ENCODE assay signal across 8 cellular contexts in the genomic region with DNA sequence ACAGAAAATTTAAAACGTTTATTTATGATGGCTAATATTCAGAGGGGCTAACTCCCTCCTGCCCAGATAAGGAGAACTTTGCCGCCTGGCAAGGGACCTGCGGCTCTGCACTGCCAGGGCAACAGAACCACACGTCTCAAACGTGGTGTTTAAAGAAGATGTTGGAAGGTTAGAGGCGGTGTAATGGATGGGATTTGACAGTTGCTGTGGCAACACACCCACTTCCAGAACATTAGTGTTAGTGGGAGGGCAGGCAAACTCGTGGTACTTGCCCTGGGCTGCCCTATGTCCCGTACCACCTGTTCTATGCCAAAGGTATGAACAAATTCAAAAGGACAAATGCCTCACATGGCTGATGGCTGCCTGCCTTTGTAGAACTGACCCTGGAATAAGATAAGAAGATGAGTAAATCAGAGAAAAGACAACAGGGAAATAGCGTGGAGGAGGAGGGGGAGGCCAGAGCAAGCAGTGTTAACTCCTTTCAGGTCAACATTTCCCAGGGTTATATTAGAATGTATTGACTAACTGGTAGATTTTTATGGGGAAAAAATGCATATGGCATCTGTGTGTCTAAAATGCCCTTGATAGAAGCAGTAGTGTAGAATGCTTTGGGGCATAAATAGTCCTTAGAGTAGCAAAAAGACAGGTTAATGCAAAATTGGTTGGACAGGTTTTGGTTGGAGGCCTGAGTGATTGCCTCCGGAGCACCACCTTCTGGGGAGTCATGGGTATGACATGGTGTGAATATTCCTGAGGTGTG. TPM values are rescaled to one million over a fixed set of nuclear protein-coding genes. Genes with fewer than 3 reads are reported as not detected.
DNase-seq lines count a peak whose midpoint lies in the region; ATAC-seq and TF ChIP-seq lines count a peak whose summit lies in the region.

No MANE protein-coding gene starts in this region.

- H3K4me1 Mint-ChIP-seq in WTC11: no peaks in the 10 kb centered on the region

- peak; percentile 91 for ATAC-seq in HG02885 (IDR thresholded peaks at IDR 0.05; ENCODE audit: poor library complexity, unreplicated experiment)
- peak; percentile 99 for ATAC-seq in WTC11

- CTCF ChIA-PET in WTC11 (lab: Charles Lee): interaction anchor here (0.6 to 2.2 kb wide), 17 partner anchors 8 to 306 kb away, joined by 3 to 12 read pairs (median 4); no protein-coding TSS in a partner anchor

- H3K4me3 Mint-ChIP-seq in WTC11: no peak overlapping the region

- peak; percentile 82 for TF ChIP-seq CTCF in WTC11 (IDR thresholded peaks at IDR 0.05)

- POLR2A ChIA-PET in WTC11 (lab: Charles Lee): interaction anchor here (0.7 kb wide), 1 partner anchor 362 kb away, joined by 3 read pairs; no protein-coding TSS in a partner anchor

- no peak overlapping the region for H3K27ac Mint-ChIP-seq in WTC11

- H3K9me3 Mint-ChIP-seq in WTC11: peaks cover 15% of the 10 kb centered on the region

- peak; percentile 25 to 29 for DNase-seq in NOMO-1 (lab: John Stamatoyannopoulos, UW; ENCODE audit: unreplicated experiment in 2 of 2)
- no peak for DNase-seq in NOMO-1 treated with dmso at 0.1 percent for 144 hours (lab: John Stamatoyannopoulos, UW; ENCODE audit: unreplicated experiment)
- peak; percentile 49 to 57 for DNase-seq in NCI-H2081 (lab: John Stamatoyannopoulos, UW)
- peak; percentile 67 for DNase-seq in WTC11 (ENCODE audit: low spot score)
- peak; percentile 51 for DNase-seq in central memory CD4-positive, alpha-beta T cell
- peak; percentile 84 for DNase-seq in left kidney (ENCODE audit: low read depth, low spot score)
- peak; percentile 21 to 24 (median 23) for DNase-seq in stimulated activated CD4-positive, alpha-beta T cell treated with anti-CD3 and anti-CD28 coated beads, TNF-alpha, amount 100 ng/mL, for 48 hours (ENCODE audit: low read depth in 3 of 3)

- H3K27me3 Mint-ChIP-seq in WTC11 (ENCODE audit: low read depth): no peaks in the 10 kb centered on the region; the same call in none of the 2 replicates

- no peaks in the 10 kb centered on the region for H3K36me3 Mint-ChIP-seq in WTC11

TF ChIP-seq in WTC11, 78 proteins besides CTCF, POLR2A, EP300 and RAD21:
- TF ChIP-seq GABPB1 (CRISPR knock-in tag; IDR thresholded peaks at IDR 0.05) (peak; percentile 31; the same call in 1 of the 2 replicates), GTF2I (CRISPR knock-in tag; conservative IDR thresholded peaks at IDR 0.05) (no peak)
TF ChIP-seq in WTC11: peak in this region for 1.

RNA-seq across cellular contexts. Expression of gene HLF, which starts 30.8 kb away (rescaled TPM):
- 0.30 to 0.34 TPM (median 0.31 TPM) in 3 replicates for total RNA-seq in WTC11 (2021)
